14 cellular contexts compared by ENCODE assay signal in genomic region chr4:3303840-3304715, GRCh38. TPM values are rescaled to one million over a fixed set of nuclear protein-coding genes. Genes with fewer than 3 reads are reported as not detected.
DNase-seq lines count a peak whose midpoint lies in the region; FAIRE-seq and TF ChIP-seq lines count a peak whose summit lies in the region.
"Had no signal": no experiment of that assay in that cellular context is flagged by ENCODE, and none has a peak within 500 bp of the region (broad histone marks: within the 10 kb centered on the region; RNA-seq: fewer than 3 reads in every experiment).

No MANE protein-coding gene starts in this region.

- intact Hi-C loops in sigmoid colon (cut with DNase I) = no loop called here

- no peaks in the 10 kb centered on the region for H3K9me3 ChIP-seq in keratinocyte (ENCODE audit: control insufficient read depth, low read depth, low read length)
- H3K9me3 ChIP-seq in sigmoid colon = no peaks in the 10 kb centered on the region

- H3K27ac ChIP-seq in VCaP (peak overlapping the region; percentile 39; the same call in 1 of the 2 replicates), keratinocyte (ENCODE audit: control insufficient read depth, insufficient read depth, low read length) (no peak overlapping the region), sigmoid colon (peak overlapping the region in 2 of 4 donors; percentile 25 to 33)
- H3K27ac ChIP-seq: 22Rv1 had no signal

- no peaks in the 10 kb centered on the region for H3K79me2 ChIP-seq in keratinocyte (ENCODE audit: control insufficient read depth, insufficient read depth, low read length)

- no peak for TF ChIP-seq CTCF in VCaP (conservative IDR thresholded peaks at IDR 0.05)
- no peak for TF ChIP-seq CTCF in keratinocyte (optimal IDR thresholded peaks at IDR 0.05 in 1 of 3, IDR thresholded peaks at IDR 0.05 in 1 of 3, conservative IDR thresholded peaks at IDR 0.05 in 1 of 3; ENCODE audit: extremely low read depth in 1 of 3, insufficient read depth in 2 of 3, low read length in 3 of 3)
- no peak for TF ChIP-seq CTCF in sigmoid colon (IDR thresholded peaks at IDR 0.05)

- H4K20me1 ChIP-seq in keratinocyte (ENCODE audit: control insufficient read depth, extremely low read depth, insufficient read depth, low read length) = peaks cover 3% of the 10 kb centered on the region

- no peak for FAIRE-seq in keratinocyte (lab: Jason Lieb, UNC)
- FAIRE-seq: TTC549 had no signal

- H3K27me3 ChIP-seq in keratinocyte (ENCODE audit: control insufficient read depth, extremely low read depth, insufficient read depth, low read length) = peaks cover 23% of the 10 kb centered on the region
- no peaks in the 10 kb centered on the region for H3K27me3 ChIP-seq in sigmoid colon

- H3K9me1 ChIP-seq in keratinocyte (ENCODE audit: control insufficient read depth, extremely low read depth, insufficient read depth, low read length) = no peaks in the 10 kb centered on the region

- H3K36me3 ChIP-seq in keratinocyte (ENCODE audit: control insufficient read depth in 2 of 2, extremely low read depth in 1 of 2, insufficient read depth in 2 of 2, low read length in 2 of 2) = no peaks in the 10 kb centered on the region
- H3K36me3 ChIP-seq in sigmoid colon = no peaks in the 10 kb centered on the region

- no peak overlapping the region for H2AFZ ChIP-seq in keratinocyte (ENCODE audit: control insufficient read depth, low read length)

- H3K9ac ChIP-seq in keratinocyte (ENCODE audit: control insufficient read depth, extremely low read depth, insufficient read depth, low read length) = no peak overlapping the region

- no peak overlapping the region for H3K4me3 ChIP-seq in keratinocyte (ENCODE audit: control insufficient read depth in 2 of 3, extremely low read depth in 1 of 3, insufficient read depth in 2 of 3, low read depth in 1 of 3, low read length in 3 of 3)
- peak overlapping the region in 3 of 4 donors; percentile 20 to 33 (median 23) for H3K4me3 ChIP-seq in sigmoid colon
- H3K4me3 ChIP-seq: skin epidermis had no signal

- TF ChIP-seq POLR2A in sigmoid colon (IDR thresholded peaks at IDR 0.05) = no peak

- DNase-seq in NCI-H1417 (lab: John Stamatoyannopoulos, UW) = peak in 2 of 3 experiments; percentile 7 to 79
- DNase-seq in NCI-H1417 treated with DMSO at 0.1 percent for 48 hours (lab: John Stamatoyannopoulos, UW) = no peak
- DNase-seq in keratinocyte (ENCODE audit: low read depth, low spot score) = no peak
- DNase-seq in sigmoid colon = no peak
- no peak for DNase-seq in NCI-H510A treated with DMSO at 0.1 percent for 48 hours (lab: John Stamatoyannopoulos, UW)
- DNase-seq in NCI-H2081 treated with DMSO at 0.1 percent for 48 hours (lab: John Stamatoyannopoulos, UW) = no peak
- no peak for DNase-seq in amniotic stem cell (lab: John Stamatoyannopoulos, UW)
- DNase-seq: activated T-cell treated with anti-CD3 and anti-CD28 coated beads, Interleukin-2, amount 50 U/mL, for 72 hours; cortex of kidney; DND-41 had no signal

- 88 to 89% methylated on average over 16 of the region's 16 CpGs for WGBS in sigmoid colon, 2 donors

- H3K4me1 ChIP-seq in keratinocyte (ENCODE audit: control insufficient read depth, extremely low read depth, insufficient read depth, low read length) (no peaks in the 10 kb centered on the region), sigmoid colon (peaks cover 0 to 26% (median 20%) of the 10 kb centered on the region in 4 donors)

- dilution Hi-C loops in keratinocyte (cut with MboI; ENCODE audit: extremely low pct_ligation_motif_present, low sequenced_read_pairs) = no loop called here

- peak overlapping the region; percentile 25 for H3K4me2 ChIP-seq in keratinocyte (ENCODE audit: control insufficient read depth, extremely low read depth, insufficient read depth, low read depth, low read length)

- TF ChIP-seq EP300 in sigmoid colon (IDR thresholded peaks at IDR 0.05) = no peak

RNA-seq across cellular contexts. Expression of gene RGS12, which starts 11.3 kb away (rescaled TPM):
- polyA plus RNA-seq in keratinocyte (25.2 to 43.6 TPM (median 34.0 TPM) in 3 replicates), sigmoid colon (10 to 100 TPM in 1 of 3 donors, 1 to 10 TPM in 2; 3.0 to 14.6 (median 6.7) TPM)
- 30.3 TPM for polyA plus RNA-seq in keratinocyte (2011; ENCODE audit: low read depth)
- polyA plus RNA-seq in keratinocyte (2011; cell fraction: cytosol; rRNA removed) = 16.7 and 31.8 TPM in 2 replicates
- 65.7 and 72.3 TPM in 2 replicates for polyA plus RNA-seq in keratinocyte (2011; cell fraction: nucleus; rRNA removed)
- 52.5 and 56.8 TPM in 2 replicates for polyA plus RNA-seq in keratinocyte (2012; ENCODE audit: low replicate concordance)
- 28.3 to 64.5 TPM (median 33.2 TPM) in 3 replicates for polyA minus RNA-seq in keratinocyte
- 60.2 TPM for polyA minus RNA-seq in keratinocyte (2011; cell fraction: cytosol; rRNA and poly(A)+ RNA removed)
- 46.2 and 130 TPM in 2 replicates for polyA minus RNA-seq in keratinocyte (2011; cell fraction: nucleus; rRNA and poly(A)+ RNA removed)
- total RNA-seq in sigmoid colon = 10 to 100 TPM; 15.7 to 21.6 (median 17.8) TPM

RNA-seq across cellular contexts. Expression of gene MSANTD1, which starts 55.1 kb away (rescaled TPM):
- polyA plus RNA-seq in keratinocyte (0.05 to 0.13 TPM in 2 of 3 replicates, not detected in the other), sigmoid colon (under 1 TPM in 2 of 3 donors, not detected in 1; under 0.01 to 0.44 TPM)
- not detected for polyA plus RNA-seq in keratinocyte (2011; ENCODE audit: low read depth)
- not detected in 2 replicates for polyA plus RNA-seq in keratinocyte (2011; cell fraction: cytosol; rRNA removed)
- 0.70 and 1.1 TPM in 2 replicates for polyA plus RNA-seq in keratinocyte (2011; cell fraction: nucleus; rRNA removed)
- polyA plus RNA-seq in keratinocyte (2012; ENCODE audit: low replicate concordance) = 0.06 and 0.21 TPM in 2 replicates
- 0.30 to 0.93 TPM (median 0.33 TPM) in 3 replicates for polyA minus RNA-seq in keratinocyte
- polyA minus RNA-seq in keratinocyte (2011; cell fraction: cytosol; rRNA and poly(A)+ RNA removed) = not detected
- 1.6 and 4.0 TPM in 2 replicates for polyA minus RNA-seq in keratinocyte (2011; cell fraction: nucleus; rRNA and poly(A)+ RNA removed)
- total RNA-seq in sigmoid colon = 1 to 10 TPM in 2 of 4 donors, under 1 TPM in 2; 0.16 to 1.2 (median 0.73) TPM

Comparison
In these comparisons a context has a peak if more than half of its experiments do, and no peak if none do; other contexts are left out.
1. DNase-seq: peak in NCI-H1417 (2 of 3); none in NCI-H1417 treated with DMSO at 0.1 percent for 48 hours (single experiment), keratinocyte (single experiment), sigmoid colon (single experiment), NCI-H510A treated with DMSO at 0.1 percent for 48 hours (single experiment), NCI-H2081 treated with DMSO at 0.1 percent for 48 hours (single experiment) and amniotic stem cell (single experiment).
2. H3K4me3 ChIP-seq: peak in sigmoid colon (3 of 4); none in keratinocyte (0 of 3).